ENCODE assay signal across 1 cellular context in genomic region chr6:6293317-6293716, GRCh38.
TF ChIP-seq lines count a peak whose summit lies in the region.

No MANE protein-coding gene starts in this region.

TF ChIP-seq in GM12878, 131 proteins besides CTCF, POLR2A, EP300 and RAD21 (continued from another document):
- TF ChIP-seq ZNF592 (IDR thresholded peaks at IDR 0.05) (no peak), IKZF2 (IDR thresholded peaks at IDR 0.05) (peak in 1 of 2 experiments; percentile 34; a peak in 2 of 4 replicates), NBN (IDR thresholded peaks at IDR 0.05) (0 out of 2 replicates have a peak, but pooled peaks have one; percentile 40), SIX5 (IDR thresholded peaks at IDR 0.05; ENCODE audit: low read depth, low read length, severe bottlenecking) (no peak), BACH1 (IDR thresholded peaks at IDR 0.05; ENCODE audit: borderline replicate concordance) (no peak), MXI1 (IDR thresholded peaks at IDR 0.05; ENCODE audit: low read depth, low read length) (no peak), MEF2A (IDR thresholded peaks at IDR 0.05; ENCODE audit: insufficient read depth, low read depth, low read length) (no peak), IKZF1 (conservative IDR thresholded peaks at IDR 0.05) (peak; percentile 48)
TF ChIP-seq in GM12878: peak in this region for 5.
